Comparison of ENCODE assay signal across 22 cellular contexts in genomic region chr10:123139165-123139520, GRCh38. TPM values are rescaled to one million over a fixed set of nuclear protein-coding genes. Genes with fewer than 3 reads are reported as not detected.
A peak's percentile ranks its signal among the peaks of the same experiment; 100 is the strongest.
DNase-seq lines count a peak whose midpoint lies in the region; ATAC-seq, FAIRE-seq and TF ChIP-seq lines count a peak whose summit lies in the region.
"Had no signal": no experiment of that assay in that cellular context is flagged by ENCODE, and none has a peak within 500 bp of the region (broad histone marks: within the 10 kb centered on the region; RNA-seq: fewer than 3 reads in every experiment).

No MANE protein-coding gene starts in this region.

- BruUV-seq in K562 (replicated peaks; lab: Mats Ljungman, UMichigan): TSS peak; percentile 89

- TF ChIP-seq EP300 in K562 (IDR thresholded peaks at IDR 0.05; ENCODE audit: low read length): no peak

- H3K27me3 Mint-ChIP-seq in neural crest cell (ENCODE audit: low read depth) (peaks cover 96% of the 10 kb centered on the region), osteocyte (ENCODE audit: unreplicated experiment) (peaks cover 77% of the 10 kb centered on the region)

- peak overlapping the region; percentile 99 for H3K27ac ChIP-seq in K562 (ENCODE audit: extremely low read depth, low read depth, low read length)
- no peak overlapping the region for H3K27ac ChIP-seq in psoas muscle
- H3K27ac ChIP-seq in thyroid gland: no peak overlapping the region
- H3K27ac ChIP-seq: 22Rv1, coronary artery, foreskin keratinocyte, left lung, skin epidermis, testis had no signal

- peak; percentile 40 for DNase-seq in NCI-H748 (lab: John Stamatoyannopoulos, UW; ENCODE audit: unreplicated experiment)
- no peak for DNase-seq in NCI-H748 treated with DMSO at 0.1 percent for 48 hours (lab: John Stamatoyannopoulos, UW)
- DNase-seq in K562 (ENCODE audit: extremely low read depth in 1 of 4, low spot score in 3 of 4): no peak
- no peak for DNase-seq in neural crest cell (ENCODE audit: low read depth, low spot score)
- DNase-seq in psoas muscle: no peak
- DNase-seq in osteocyte (ENCODE audit: extremely low spot score, unreplicated experiment): no peak
- DNase-seq in thyroid gland: no peak
- DNase-seq: activated naive CD4-positive, alpha-beta T cell treated with anti-CD3 and anti-CD28 coated beads for 36 hours; C1 segment of cervical spinal cord; foreskin keratinocyte; left lung; MM.1S; NCI-H1694 treated with DMSO at 0.1 percent for 48 hours; NCI-H226; stimulated activated CD4-positive, alpha-beta T cell treated with anti-CD3 and anti-CD28 coated beads, Interleukin-4, amount 100 ng/mL, for 24 hours had no signal

- TF ChIP-seq POLR2A in K562 (conservative IDR thresholded peaks at IDR 0.05) (no peak), thyroid gland (IDR thresholded peaks at IDR 0.05) (no peak)

- H3K4me3 Mint-ChIP-seq in neural crest cell (peak overlapping the region; percentile 78), osteocyte (ENCODE audit: unreplicated experiment) (no peak overlapping the region)

- peaks cover 13 to 39% of the 10 kb centered on the region in 2 experiments for H3K4me1 ChIP-seq in K562 (replicated peaks in 1 of 2; ENCODE audit: control insufficient read depth in 2 of 2, insufficient read depth in 2 of 2, low read length in 2 of 2)
- peaks cover 17% of the 10 kb centered on the region for H3K4me1 ChIP-seq in psoas muscle
- H3K4me1 ChIP-seq in thyroid gland: peaks cover 28 to 42% of the 10 kb centered on the region in 2 donors
- H3K4me1 ChIP-seq: foreskin keratinocyte had no signal

- peaks cover 30% of the 10 kb centered on the region for H3K4me1 Mint-ChIP-seq in neural crest cell
- peaks cover 25% of the 10 kb centered on the region for H3K4me1 Mint-ChIP-seq in osteocyte (ENCODE audit: unreplicated experiment)

- peak overlapping the region; percentile 77 for H3K4me3 ChIP-seq in GM12875 (ENCODE audit: low read depth, low read length)
- H3K4me3 ChIP-seq in K562: peak overlapping the region; percentile 73
- H3K4me3 ChIP-seq in psoas muscle: no peak overlapping the region
- no peak overlapping the region for H3K4me3 ChIP-seq in thyroid gland (replicated peaks in 1 of 3)
- H3K4me3 ChIP-seq: coronary artery, left lung, mucosa of descending colon, skin epidermis, testis had no signal

- FAIRE-seq in K562 (lab: Jason Lieb, UNC): no peak

- peak overlapping the region; percentile 74 for H3K4me2 ChIP-seq in K562 (ENCODE audit: insufficient read depth, low read length)

- POLR2A ChIA-PET in K562 (lab: Yijun Ruan, JAX): interaction anchor here (0.9 to 4.9 kb wide), 3 partner anchors 9 to 15 kb away, joined by 3 to 34 read pairs (median 6); partner anchors contain the start of genes BUB3 and HMX2

- intact Hi-C loops in K562 (cut with micrococcal nuclease): loop anchor here (1.0 kb wide), 1 partner anchor 15 kb away; the partner anchor contains the start of gene BUB3
- intact Hi-C loops in psoas muscle (cut with DNase I): loop anchor here in 1 of 2 donors (10.0 kb wide), 1 partner anchor 826 kb away; no protein-coding TSS in a partner anchor
- intact Hi-C loops in thyroid gland (cut with DNase I): no loop called here

- in situ Hi-C loops in K562 (cut with MboI): no loop called here

- no peaks in the 10 kb centered on the region for H3K27me3 ChIP-seq in K562 (ENCODE audit: control insufficient read depth in 2 of 2, insufficient read depth in 2 of 2, low read length in 2 of 2)
- H3K27me3 ChIP-seq in psoas muscle (ENCODE audit: insufficient read depth in 3 of 3, low read length in 2 of 3): peaks cover 0 to 100% (median 71%) of the 10 kb centered on the region in 3 donors
- H3K27me3 ChIP-seq in thyroid gland: peaks cover 75% of the 10 kb centered on the region

- no peak for TF ChIP-seq CTCF in GM12875 (IDR thresholded peaks at IDR 0.05; ENCODE audit: borderline replicate concordance, insufficient read depth, low read depth, low read length)
- no peak for TF ChIP-seq CTCF in K562 (IDR thresholded peaks at IDR 0.05 in 2 of 3, conservative IDR thresholded peaks at IDR 0.05 in 1 of 3; ENCODE audit: insufficient read depth in 2 of 3, low read depth in 1 of 3, low read length in 3 of 3)
- TF ChIP-seq CTCF in neural crest cell (conservative IDR thresholded peaks at IDR 0.05): no peak
- no peak for TF ChIP-seq CTCF in psoas muscle (IDR thresholded peaks at IDR 0.05)
- no peak for TF ChIP-seq CTCF in osteocyte (IDR thresholded peaks at IDR 0.05)
- TF ChIP-seq CTCF in thyroid gland (IDR thresholded peaks at IDR 0.05): no peak

- H3K9me3 Mint-ChIP-seq in neural crest cell (no peaks in the 10 kb centered on the region), osteocyte (ENCODE audit: unreplicated experiment) (no peaks in the 10 kb centered on the region)
- H3K9me3 Mint-ChIP-seq: activated naive CD4-positive, alpha-beta T cell treated with anti-CD3 and anti-CD28 coated beads for 36 hours; T-cell had no signal

- H3K9me3 ChIP-seq in K562 (replicated peaks; ENCODE audit: control insufficient read depth, insufficient read depth, low read depth, low read length): no peaks in the 10 kb centered on the region; the same call in 1 of the 2 replicates
- H3K9me3 ChIP-seq in psoas muscle: no peaks in the 10 kb centered on the region
- no peaks in the 10 kb centered on the region for H3K9me3 ChIP-seq in thyroid gland
- H3K9me3 ChIP-seq: left lung, mucosa of descending colon, testis had no signal

- H3K9ac ChIP-seq in K562 (ENCODE audit: insufficient read depth in 1 of 2, low read depth in 2 of 2, low read length in 2 of 2): peak overlapping the region; percentile 82 to 90

- H3K27ac Mint-ChIP-seq in neural crest cell (ENCODE audit: unreplicated experiment) (no peak overlapping the region), osteocyte (ENCODE audit: unreplicated experiment) (no peak overlapping the region)
- H3K27ac Mint-ChIP-seq: activated naive CD4-positive, alpha-beta T cell treated with anti-CD3 and anti-CD28 coated beads for 36 hours had no signal

- H3K36me3 ChIP-seq in K562 (ENCODE audit: control insufficient read depth, insufficient read depth, low read length) (peaks cover 46% of the 10 kb centered on the region), psoas muscle (ENCODE audit: insufficient read depth in 1 of 2, low read depth in 1 of 2) (no peaks in the 10 kb centered on the region), thyroid gland (no peaks in the 10 kb centered on the region)
- H3K36me3 ChIP-seq: left lung had no signal

- H4K20me1 ChIP-seq in K562 (replicated peaks; ENCODE audit: control insufficient read depth, insufficient read depth, low read length): peaks cover 7% of the 10 kb centered on the region; the same call in 1 of the 2 replicates

- H3K79me2 ChIP-seq in K562 (ENCODE audit: control insufficient read depth, insufficient read depth, low read length): peaks cover 57% of the 10 kb centered on the region

- ATAC-seq in K562 (no peak), psoas muscle (no peak)
- ATAC-seq: foreskin keratinocyte had no signal

- TF ChIP-seq RAD21 in K562 (CRISPR knock-in tag; conservative IDR thresholded peaks at IDR 0.05 in 1 of 2, IDR thresholded peaks at IDR 0.05 in 1 of 2): no peak

- 0% methylated on average over 7 of the region's 7 CpGs for WGBS in K562 (ENCODE audit: insufficient coverage, low coverage, missing lambda C conversion rate)
- WGBS in psoas muscle, 3 donors: 7 to 11% (median 11%) methylated on average over 7 of the region's 7 CpGs
- WGBS in thyroid gland, 2 donors: 9 to 13% methylated on average over 7 of the region's 7 CpGs

- H3K36me3 Mint-ChIP-seq in neural crest cell (ENCODE audit: low read depth): no peaks in the 10 kb centered on the region
- H3K36me3 Mint-ChIP-seq in osteocyte (ENCODE audit: unreplicated experiment): peaks cover 2% of the 10 kb centered on the region
- H3K36me3 Mint-ChIP-seq: T-cell had no signal

- CTCF ChIA-PET in K562 (lab: Yijun Ruan, JAX; ENCODE audit: low intra/inter-chr PET ratio): no interaction called here

- no peaks in the 10 kb centered on the region for H3K9me1 ChIP-seq in K562 (ENCODE audit: control insufficient read depth, insufficient read depth, low read length)

- H2AFZ ChIP-seq in K562 (ENCODE audit: low read depth, low read length): no peak overlapping the region

RNA-seq across cellular contexts. Expression of gene HMX3, which starts 3.4 kb away (rescaled TPM):
- 2.2 and 9.0 TPM in 2 replicates for total RNA-seq in K562 (2011; cell fraction: chromatin; rRNA removed; ENCODE audit: low replicate concordance)
- 13.3 and 15.8 TPM in 2 replicates for total RNA-seq in K562 (2011; cell fraction: nucleolus; rRNA removed)
- 5.8 and 6.7 TPM in 2 replicates for total RNA-seq in K562 (2011; cell fraction: nucleoplasm; rRNA removed)
- total RNA-seq in K562 (2014; rRNA removed) (26.8 and 42.7 TPM in 2 replicates), K562 (2014; rRNA removed; fragmentation: Illumina TruSeq; extraction: Trizol) (0.41 and 0.58 TPM in 2 replicates), K562 (2015; rRNA removed; fragmentation: Illumina TruSeq; extraction: Trizol) (7.4 and 9.6 TPM in 2 replicates), K562 (2021) (43.2 and 43.5 TPM in 2 replicates), neural crest cell (not detected in 2 replicates), psoas muscle (not detected), osteocyte (not detected in 2 replicates), thyroid gland (not detected)
- polyA plus RNA-seq in K562 (2011; rRNA removed) (1.2 and 2.8 TPM in 2 replicates), K562 (2014; fragmentation: Illumina TruSeq; extraction: Trizol) (0.55 and 2.8 TPM in 2 replicates), K562 (2014; fragmentation: Nextera tagmentation; extraction: Ambion mirVana) (not detected), K562 (2014; rRNA removed) (20.5 and 24.5 TPM in 2 replicates), psoas muscle (not detected)
- polyA plus RNA-seq in K562 (2011; cell fraction: cytosol; rRNA removed): 4.1 and 13.3 TPM in 2 replicates
- 3.4 and 9.2 TPM in 2 replicates for polyA plus RNA-seq in K562 (2011; cell fraction: nucleus; rRNA removed)
- polyA plus RNA-seq in K562 (2012): 7.9 and 14.4 TPM in 2 replicates
- 0.33 and 0.56 TPM in 2 replicates for polyA minus RNA-seq in K562 (2011; rRNA and poly(A)+ RNA removed)
- polyA minus RNA-seq in K562 (2011; cell fraction: cytosol; rRNA and poly(A)+ RNA removed): 8.2 and 15.7 TPM in 2 replicates
- 4.8 and 5.0 TPM in 2 replicates for polyA minus RNA-seq in K562 (2011; cell fraction: nucleus; rRNA and poly(A)+ RNA removed)
- total RNA-seq: foreskin keratinocyte, left lung had no signal
- polyA plus RNA-seq: foreskin keratinocyte had no signal

RNA-seq across cellular contexts. Expression of gene HMX2, which starts 8.8 kb away (rescaled TPM):
- 0.42 TPM in 1 of 2 replicates, not detected in the other for total RNA-seq in K562 (2011; cell fraction: chromatin; rRNA removed; ENCODE audit: low replicate concordance)
- 0.33 TPM in 1 of 2 replicates, not detected in the other for total RNA-seq in K562 (2011; cell fraction: nucleolus; rRNA removed)
- 0.38 TPM in 1 of 2 replicates, not detected in the other for total RNA-seq in K562 (2011; cell fraction: nucleoplasm; rRNA removed)
- 0.36 and 0.37 TPM in 2 replicates for total RNA-seq in K562 (2014; rRNA removed)
- total RNA-seq in K562 (2014; rRNA removed; fragmentation: Illumina TruSeq; extraction: Trizol): 0.07 and 0.13 TPM in 2 replicates
- 0.07 TPM in 1 of 2 replicates, not detected in the other for total RNA-seq in K562 (2015; rRNA removed; fragmentation: Illumina TruSeq; extraction: Trizol)
- total RNA-seq in K562 (2021): 0.40 and 0.58 TPM in 2 replicates
- 0.08 TPM in 1 of 2 replicates, not detected in the other for polyA plus RNA-seq in K562 (2011; rRNA removed)
- polyA plus RNA-seq in K562 (2011; cell fraction: cytosol; rRNA removed): 0.10 TPM in 1 of 2 replicates, not detected in the other
- 0.20 TPM in 1 of 2 replicates, not detected in the other for polyA plus RNA-seq in K562 (2011; cell fraction: nucleus; rRNA removed)
- polyA plus RNA-seq in K562 (2012): 0.26 and 0.44 TPM in 2 replicates
- 0.09 and 0.12 TPM in 2 replicates for polyA plus RNA-seq in K562 (2014; fragmentation: Illumina TruSeq; extraction: Trizol)
- polyA plus RNA-seq in K562 (2014; fragmentation: Nextera tagmentation; extraction: Ambion mirVana): not detected
- 0.05 and 0.37 TPM in 2 replicates for polyA plus RNA-seq in K562 (2014; rRNA removed)
- not detected in 2 replicates for polyA minus RNA-seq in K562 (2011; rRNA and poly(A)+ RNA removed)
- not detected in 2 replicates for polyA minus RNA-seq in K562 (2011; cell fraction: cytosol; rRNA and poly(A)+ RNA removed)
- not detected in 2 replicates for polyA minus RNA-seq in K562 (2011; cell fraction: nucleus; rRNA and poly(A)+ RNA removed)
- total RNA-seq in neural crest cell: not detected in 2 replicates
- total RNA-seq in psoas muscle: not detected
- polyA plus RNA-seq in psoas muscle: not detected
- total RNA-seq in osteocyte: not detected in 2 replicates
- not detected for total RNA-seq in thyroid gland
- total RNA-seq: foreskin keratinocyte, left lung, T-cell had no signal
- polyA plus RNA-seq: foreskin keratinocyte had no signal

RNA-seq across cellular contexts. Expression of gene BUB3, which starts 15.1 kb away (rescaled TPM):
- 149 and 187 TPM in 2 replicates for total RNA-seq in K562 (2011; cell fraction: chromatin; rRNA removed; ENCODE audit: low replicate concordance)
- 124 and 136 TPM in 2 replicates for total RNA-seq in K562 (2011; cell fraction: nucleolus; rRNA removed)
- 122 and 148 TPM in 2 replicates for total RNA-seq in K562 (2011; cell fraction: nucleoplasm; rRNA removed)
- 167 and 343 TPM in 2 replicates for total RNA-seq in K562 (2014; rRNA removed)
- 175 and 182 TPM in 2 replicates for total RNA-seq in K562 (2014; rRNA removed; fragmentation: Illumina TruSeq; extraction: Trizol)
- total RNA-seq in K562 (2015; rRNA removed; fragmentation: Illumina TruSeq; extraction: Trizol): 176 TPM in 2 replicates
- total RNA-seq in K562 (2021): 184 and 188 TPM in 2 replicates
- polyA plus RNA-seq in K562 (2011; rRNA removed): 284 and 291 TPM in 2 replicates
- polyA plus RNA-seq in K562 (2011; cell fraction: cytosol; rRNA removed): 229 and 238 TPM in 2 replicates
- 508 and 513 TPM in 2 replicates for polyA plus RNA-seq in K562 (2011; cell fraction: nucleus; rRNA removed)
- 240 and 296 TPM in 2 replicates for polyA plus RNA-seq in K562 (2012)
- 225 and 269 TPM in 2 replicates for polyA plus RNA-seq in K562 (2014; fragmentation: Illumina TruSeq; extraction: Trizol)
- polyA plus RNA-seq in K562 (2014; fragmentation: Nextera tagmentation; extraction: Ambion mirVana): 100 to 1,000 TPM; 597 to 761 TPM
- 226 and 272 TPM in 2 replicates for polyA plus RNA-seq in K562 (2014; rRNA removed)
- 277 and 350 TPM in 2 replicates for polyA minus RNA-seq in K562 (2011; rRNA and poly(A)+ RNA removed)
- 163 and 167 TPM in 2 replicates for polyA minus RNA-seq in K562 (2011; cell fraction: cytosol; rRNA and poly(A)+ RNA removed)
- 142 and 231 TPM in 2 replicates for polyA minus RNA-seq in K562 (2011; cell fraction: nucleus; rRNA and poly(A)+ RNA removed)
- 171 and 182 TPM in 2 replicates for total RNA-seq in neural crest cell
- 10 to 100 TPM; 28.6 to 35.3 (median 31.2) TPM for total RNA-seq in psoas muscle
- 10 to 100 TPM; 32.9 to 67.3 (median 49.1) TPM for polyA plus RNA-seq in psoas muscle
- total RNA-seq in osteocyte: 84.4 and 97.0 TPM in 2 replicates
- total RNA-seq in thyroid gland: 100 to 1,000 TPM in 1 of 4 donors, 10 to 100 TPM in 3; 67.9 to 117 (median 88.0) TPM

Comparison
In these comparisons a context has a peak if more than half of its experiments do, and no peak if none do; other contexts are left out.
1. H3K4me3 ChIP-seq: peak in GM12875 (single experiment) and K562 (single experiment); none in psoas muscle (single experiment) and thyroid gland (0 of 3).